ENCODE assay signal across 7 cellular contexts in genomic region chr5:161545701-161546462, GRCh38. TPM values are rescaled to one million over a fixed set of nuclear protein-coding genes. Genes with fewer than 3 reads are reported as not detected.
DNase-seq lines count a peak whose midpoint lies in the region; ATAC-seq and TF ChIP-seq lines count a peak whose summit lies in the region.

No MANE protein-coding gene starts in this region.

- ATAC-seq in GM18867 (IDR thresholded peaks at IDR 0.05; ENCODE audit: unreplicated experiment): peak; percentile 9
- peak; percentile 8 for ATAC-seq in HG03025 (IDR thresholded peaks at IDR 0.05; ENCODE audit: low FRiP score, unreplicated experiment)
- ATAC-seq in left lobe of liver: no peak

- H3K4me3 ChIP-seq in skeletal muscle cell (ENCODE audit: low read depth, low read length): peak overlapping the region; percentile 45

- no peak overlapping the region for H3K27ac Mint-ChIP-seq in chondrocyte (ENCODE audit: unreplicated experiment)

- DNase-seq in chondrocyte (ENCODE audit: low spot score) (no peak), skeletal muscle cell (ENCODE audit: low read depth) (no peak), left lobe of liver (ENCODE audit: low spot score) (no peak), NCI-H1694 treated with DMSO at 0.1 percent for 48 hours (lab: John Stamatoyannopoulos, UW) (no peak)
- no peak for DNase-seq in stimulated activated CD4-positive, alpha-beta T cell treated with anti-CD3 and anti-CD28 coated beads, Interleukin-1b, Interleukin-23, amount 100 ng/mL, for 48 hours

- H3K9me3 Mint-ChIP-seq in chondrocyte (ENCODE audit: low read depth): peaks cover 3% of the 10 kb centered on the region

- H3K36me3 Mint-ChIP-seq in chondrocyte (ENCODE audit: low read depth): peaks cover 2% of the 10 kb centered on the region

- peak overlapping the region; percentile 59 for H3K4me3 Mint-ChIP-seq in chondrocyte (ENCODE audit: unreplicated experiment)

- peaks cover 22% of the 10 kb centered on the region for H3K4me1 Mint-ChIP-seq in chondrocyte (ENCODE audit: low read depth)

- no peak for TF ChIP-seq CTCF in chondrocyte (IDR thresholded peaks at IDR 0.05)

- peaks cover 71% of the 10 kb centered on the region for H3K27me3 Mint-ChIP-seq in chondrocyte (ENCODE audit: low read depth)

RNA-seq across cellular contexts. Expression of gene GABRB2, which starts 0.6 kb away (rescaled TPM):
- total RNA-seq in chondrocyte (not detected in 3 replicates), left lobe of liver (not detected)
